Comparison of ENCODE assay signal across 11 cellular contexts in genomic region chr13:43364210-43365041, GRCh38.
A peak's percentile ranks its signal among the peaks of the same experiment; 100 is the strongest.
DNase-seq lines count a peak whose midpoint lies in the region; ATAC-seq and TF ChIP-seq lines count a peak whose summit lies in the region.
"Had no signal": no experiment of that assay in that cellular context is flagged by ENCODE, and none has a peak within 500 bp of the region (broad histone marks: within the 10 kb centered on the region; RNA-seq: fewer than 3 reads in every experiment).

No MANE protein-coding gene starts in this region.

- no peak overlapping the region for H4K12ac ChIP-seq in trophoblast cell (ENCODE audit: low read depth, low read length)

- intact Hi-C loops in activated CD4-positive, alpha-beta T cell treated with anti-CD3 and anti-CD28 coated beads, Interleukin-2, amount 10 ng/mL, durations not matched to agents 24 days and 14 days (cut with micrococcal nuclease): no loop called here
- intact Hi-C loops in Calu3 (cut with micrococcal nuclease; ENCODE audit: unreplicated experiment): no loop called here

- H3K4me1 ChIP-seq in BLaER1 treated with 17β-estradiol and CSF1 and Interleukin-3, amounts not matched to agents 10 nM and 100 nM: peaks cover 0 to 17% (median 8%) of the 10 kb centered on the region in 10 experiments; a peak in 13 of 20 replicates
- peaks cover 0 to 5% of the 10 kb centered on the region in 2 experiments for H3K4me1 ChIP-seq in trophoblast cell (ENCODE audit: control insufficient read depth in 1 of 2, insufficient read depth in 2 of 2, low read length in 2 of 2)

- CTCF ChIA-PET in Calu3 (lab: Charles Lee): no interaction called here

- H3K9me3 Mint-ChIP-seq in activated CD4-positive, alpha-beta T cell treated with anti-CD3 and anti-CD28 coated beads, Interleukin-2, amount 10 ng/mL, durations not matched to agents 24 days and 14 days: no peaks in the 10 kb centered on the region
- no peaks in the 10 kb centered on the region for H3K9me3 Mint-ChIP-seq in Calu3 (ENCODE audit: low read depth, unreplicated experiment)
- H3K9me3 Mint-ChIP-seq: activated CD4-positive, alpha-beta memory T cell treated with anti-CD3 and anti-CD28 coated beads for 36 hours; stimulated activated naive CD8-positive, alpha-beta T cell treated with anti-CD3 and anti-CD28 coated beads, Interleukin-15, amount 100 ng/mL, for 72 hours had no signal

- H3K9me3 ChIP-seq in BLaER1 treated with 17β-estradiol and CSF1 and Interleukin-3, amounts not matched to agents 10 nM and 100 nM (replicated peaks in 1 of 11): no peaks in the 10 kb centered on the region
- H3K9me3 ChIP-seq in trophoblast cell (ENCODE audit: insufficient read depth, low read depth, low read length): no peaks in the 10 kb centered on the region

- no peaks in the 10 kb centered on the region for H3K79me2 ChIP-seq in trophoblast cell (ENCODE audit: control insufficient read depth, insufficient read depth, low read length, poor library complexity)

- H3K9ac ChIP-seq in BLaER1 treated with 17β-estradiol and CSF1 and Interleukin-3, amounts not matched to agents 10 nM and 100 nM: no peak overlapping the region
- H3K9ac ChIP-seq in trophoblast cell (ENCODE audit: low read length): no peak overlapping the region

- no peaks in the 10 kb centered on the region for H3K36me3 Mint-ChIP-seq in activated CD4-positive, alpha-beta T cell treated with anti-CD3 and anti-CD28 coated beads, Interleukin-2, amount 10 ng/mL, durations not matched to agents 24 days and 14 days (ENCODE audit: low read depth)
- H3K36me3 Mint-ChIP-seq in Calu3 (ENCODE audit: insufficient read depth, unreplicated experiment): no peaks in the 10 kb centered on the region
- H3K36me3 Mint-ChIP-seq: activated CD4-positive, alpha-beta memory T cell treated with anti-CD3 and anti-CD28 coated beads for 36 hours had no signal

- H3K79me1 ChIP-seq in trophoblast cell (ENCODE audit: low read length): no peaks in the 10 kb centered on the region

- H3K4me2 ChIP-seq in BLaER1 treated with 17β-estradiol and CSF1 and Interleukin-3, amounts not matched to agents 10 nM and 100 nM: peak overlapping the region in 9 of 11 experiments; percentile 4 to 43 (median 18); a peak in 9 of 22 replicates
- no peak overlapping the region for H3K4me2 ChIP-seq in trophoblast cell (ENCODE audit: low read length)

- H4K91ac ChIP-seq in trophoblast cell (ENCODE audit: low read depth, low read length): no peak overlapping the region

- H3K4me1 Mint-ChIP-seq in activated CD4-positive, alpha-beta T cell treated with anti-CD3 and anti-CD28 coated beads, Interleukin-2, amount 10 ng/mL, durations not matched to agents 24 days and 14 days: peaks cover 13% of the 10 kb centered on the region
- no peaks in the 10 kb centered on the region for H3K4me1 Mint-ChIP-seq in Calu3 (ENCODE audit: low read depth, unreplicated experiment)

- TF ChIP-seq CTCF in fibroblast of the aortic adventitia (IDR thresholded peaks at IDR 0.05; ENCODE audit: insufficient read depth, low read length) (no peak), Calu3 (IDR thresholded peaks at IDR 0.05; ENCODE audit: unreplicated experiment) (no peak)

- no peaks in the 10 kb centered on the region for H3K27me3 Mint-ChIP-seq in activated CD4-positive, alpha-beta T cell treated with anti-CD3 and anti-CD28 coated beads, Interleukin-2, amount 10 ng/mL, durations not matched to agents 24 days and 14 days
- no peaks in the 10 kb centered on the region for H3K27me3 Mint-ChIP-seq in Calu3 (ENCODE audit: unreplicated experiment)
- H3K27me3 Mint-ChIP-seq: activated CD4-positive, alpha-beta memory T cell treated with anti-CD3 and anti-CD28 coated beads for 36 hours; stimulated activated naive CD8-positive, alpha-beta T cell treated with anti-CD3 and anti-CD28 coated beads, Interleukin-15, amount 100 ng/mL, for 72 hours had no signal

- peak overlapping the region; percentile 25 for H2AFZ ChIP-seq in trophoblast cell (ENCODE audit: insufficient read depth, low read length, poor library complexity)

- H3K4me3 ChIP-seq in BLaER1 treated with 17β-estradiol and CSF1 and Interleukin-3, amounts not matched to agents 10 nM and 100 nM: no peak overlapping the region
- H3K4me3 ChIP-seq in fibroblast of the aortic adventitia (ENCODE audit: low read depth, low read length): peak overlapping the region; percentile 27
- no peak overlapping the region for H3K4me3 ChIP-seq in trophoblast cell (ENCODE audit: low read depth, low read length)

- no peak for ATAC-seq in HG03045 (IDR thresholded peaks at IDR 0.05; ENCODE audit: unreplicated experiment)
- ATAC-seq: stimulated activated naive CD8-positive, alpha-beta T cell treated with anti-CD3 and anti-CD28 coated beads, Interleukin-15, amount 100 ng/mL, for 72 hours had no signal

- H3K27ac Mint-ChIP-seq in activated CD4-positive, alpha-beta T cell treated with anti-CD3 and anti-CD28 coated beads, Interleukin-2, amount 10 ng/mL, durations not matched to agents 24 days and 14 days: no peak overlapping the region
- no peak overlapping the region for H3K27ac Mint-ChIP-seq in Calu3 (ENCODE audit: unreplicated experiment)
- H3K27ac Mint-ChIP-seq: activated CD4-positive, alpha-beta memory T cell treated with anti-CD3 and anti-CD28 coated beads for 36 hours; stimulated activated naive CD8-positive, alpha-beta T cell treated with anti-CD3 and anti-CD28 coated beads, Interleukin-15, amount 100 ng/mL, for 72 hours had no signal

- whole genome bisulfite sequencing in trophoblast cell (ENCODE audit: extremely low coverage, insufficient coverage, insufficient read length): no CpG with 5 or more reads among the region's 10 CpGs

- DNase-seq in NCI-H82 treated with DMSO at 0.1 percent for 48 hours (lab: John Stamatoyannopoulos, UW; ENCODE audit: unreplicated experiment) (peak; percentile 91), fibroblast of the aortic adventitia (ENCODE audit: low read depth) (peak; percentile 88), trophoblast cell (no peak), NCI-H526 (lab: John Stamatoyannopoulos, UW) (no peak), Calu3 (no peak)
- no peak for DNase-seq in activated CD4-positive, alpha-beta T cell treated with anti-CD3 and anti-CD28 coated beads, Interleukin-2, amount 10 ng/mL, durations not matched to agents 24 days and 14 days
- DNase-seq: activated CD4-positive, alpha-beta memory T cell treated with anti-CD3 and anti-CD28 coated beads for 36 hours; MM.1S; stimulated activated naive CD8-positive, alpha-beta T cell treated with anti-CD3 and anti-CD28 coated beads, Interleukin-15, amount 100 ng/mL, for 72 hours had no signal

- H3K4me3 Mint-ChIP-seq in activated CD4-positive, alpha-beta T cell treated with anti-CD3 and anti-CD28 coated beads, Interleukin-2, amount 10 ng/mL, durations not matched to agents 24 days and 14 days: no peak overlapping the region
- H3K4me3 Mint-ChIP-seq in Calu3 (ENCODE audit: low read depth, unreplicated experiment): no peak overlapping the region
- H3K4me3 Mint-ChIP-seq: activated CD4-positive, alpha-beta memory T cell treated with anti-CD3 and anti-CD28 coated beads for 36 hours; stimulated activated naive CD8-positive, alpha-beta T cell treated with anti-CD3 and anti-CD28 coated beads, Interleukin-15, amount 100 ng/mL, for 72 hours had no signal

- H2BK120ac ChIP-seq in trophoblast cell (ENCODE audit: insufficient read depth, low read length, poor library complexity): no peak overlapping the region

- BruUV-seq in Calu3 (replicated peaks; lab: Mats Ljungman, UMichigan): no TSS peak

- H4K8ac ChIP-seq in trophoblast cell (ENCODE audit: low read depth, low read length): peak overlapping the region; percentile 16

- H3K4ac ChIP-seq in trophoblast cell (ENCODE audit: low read depth, low read length): no peak overlapping the region

- no peak overlapping the region for H3K18ac ChIP-seq in trophoblast cell (ENCODE audit: low read length)

- no peak overlapping the region for H3K14ac ChIP-seq in trophoblast cell (ENCODE audit: low read length)

- no peak overlapping the region for H3K23ac ChIP-seq in trophoblast cell (ENCODE audit: low read length)

- no peak overlapping the region for H3K27ac ChIP-seq in BLaER1 treated with 17β-estradiol and CSF1 and Interleukin-3, amounts not matched to agents 10 nM and 100 nM
- no peak overlapping the region for H3K27ac ChIP-seq in trophoblast cell (ENCODE audit: low read depth, low read length)

- peaks cover 0 to 34% (median 0%) of the 10 kb centered on the region in 11 experiments; a peak in 4 of 22 replicates for H3K27me3 ChIP-seq in BLaER1 treated with 17β-estradiol and CSF1 and Interleukin-3, amounts not matched to agents 10 nM and 100 nM
- no peaks in the 10 kb centered on the region for H3K27me3 ChIP-seq in trophoblast cell (ENCODE audit: insufficient read depth, low read length)

- no peaks in the 10 kb centered on the region for H4K20me1 ChIP-seq in BLaER1 treated with 17β-estradiol and CSF1 and Interleukin-3, amounts not matched to agents 10 nM and 100 nM

- H3K36me3 ChIP-seq in BLaER1 treated with 17β-estradiol and CSF1 and Interleukin-3, amounts not matched to agents 10 nM and 100 nM: no peaks in the 10 kb centered on the region
- no peaks in the 10 kb centered on the region for H3K36me3 ChIP-seq in trophoblast cell (ENCODE audit: control insufficient read depth in 1 of 2, insufficient read depth in 2 of 2, low read length in 2 of 2)

- no peak overlapping the region for H2BK5ac ChIP-seq in trophoblast cell (ENCODE audit: low read depth, low read length, poor library complexity)

- no peak overlapping the region for H2AK5ac ChIP-seq in trophoblast cell (ENCODE audit: low read length)

- H2BK12ac ChIP-seq in trophoblast cell (ENCODE audit: low read length): no peak overlapping the region

Comparison
In these comparisons a context has a peak if more than half of its experiments do, and no peak if none do; other contexts are left out.
1. DNase-seq: peak in NCI-H82 treated with DMSO at 0.1 percent for 48 hours (single experiment) and fibroblast of the aortic adventitia (single experiment); none in trophoblast cell (0 of 2), NCI-H526 (0 of 2), activated CD4-positive, alpha-beta T cell treated with anti-CD3 and anti-CD28 coated beads, Interleukin-2, amount 10 ng/mL, durations not matched to agents 24 days and 14 days (single experiment) and Calu3 (single experiment).